ENCODE assay signal across 22 cellular contexts in the genomic region with DNA sequence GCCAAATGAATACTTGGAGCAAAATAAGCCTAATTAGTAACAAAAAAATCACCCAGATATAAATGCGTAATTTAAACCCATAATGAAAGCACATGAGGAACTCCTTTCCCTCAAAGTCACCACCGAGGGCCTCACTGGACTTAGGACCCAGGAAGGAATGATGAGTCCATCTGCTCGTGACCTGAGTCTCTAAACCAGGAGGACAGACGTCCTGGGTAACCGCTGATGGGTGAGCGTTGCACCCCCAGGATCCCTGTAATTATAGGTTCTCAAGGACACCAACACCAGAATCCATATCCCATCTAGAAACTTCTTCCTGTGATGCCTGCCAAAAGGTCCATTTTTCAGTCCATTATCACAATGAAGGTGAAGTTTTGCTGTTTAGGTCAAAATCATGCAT.
DNase-seq lines count a peak whose midpoint lies in the region; ATAC-seq and TF ChIP-seq lines count a peak whose summit lies in the region.
"Had no signal": no experiment of that assay in that cellular context is flagged by ENCODE, and none has a peak within 500 bp of the region (broad histone marks: within the 10 kb centered on the region; RNA-seq: fewer than 3 reads in every experiment).

No MANE protein-coding gene starts in this region.

- H3K27me3 Mint-ChIP-seq in activated CD4-positive, alpha-beta T cell treated with anti-CD3 and anti-CD28 coated beads for 36 hours: no peaks in the 10 kb centered on the region
- no peaks in the 10 kb centered on the region for H3K27me3 Mint-ChIP-seq in activated CD4-positive, alpha-beta T cell treated with anti-CD3 and anti-CD28 coated beads, Interleukin-2, amount 10 ng/mL, durations not matched to agents 24 days and 14 days
- no peaks in the 10 kb centered on the region for H3K27me3 Mint-ChIP-seq in endodermal cell (ENCODE audit: insufficient read depth)
- H3K27me3 Mint-ChIP-seq: B cell had no signal

- CTCF ChIA-PET in activated CD4-positive, alpha-beta T cell treated with anti-CD3 and anti-CD28 coated beads for 36 hours (lab: Charles Lee): no interaction called here

- WGBS in endodermal cell (ENCODE audit: insufficient coverage in 1 of 2, insufficient read length in 1 of 2), 2 experiments: 89 to 95% methylated on average over 2 to 6 of the region's 6 CpGs
- 69 to 80% (median 75%) methylated on average over 6 of the region's 6 CpGs for WGBS in heart left ventricle, 4 donors

- H3K9me3 ChIP-seq in Peyer's patch: no peaks in the 10 kb centered on the region
- no peaks in the 10 kb centered on the region for H3K9me3 ChIP-seq in endodermal cell (ENCODE audit: control insufficient read depth, low read length)
- H3K9me3 ChIP-seq in heart left ventricle: no peaks in the 10 kb centered on the region
- H3K9me3 ChIP-seq: heart right ventricle, upper lobe of left lung had no signal

- no peak overlapping the region for H3K4me3 ChIP-seq in Peyer's patch
- H3K4me3 ChIP-seq in endodermal cell (ENCODE audit: low read length): no peak overlapping the region
- no peak overlapping the region for H3K4me3 ChIP-seq in heart left ventricle
- H3K4me3 ChIP-seq: heart right ventricle, upper lobe of left lung had no signal

- H3K9ac ChIP-seq in endodermal cell (ENCODE audit: extremely low read depth, low read length, poor library complexity, severe bottlenecking): no peak overlapping the region
- H3K9ac ChIP-seq: parathyroid adenoma had no signal

- DNase-seq in activated CD4-positive, alpha-beta T cell treated with anti-CD3 and anti-CD28 coated beads for 36 hours: no peak
- no peak for DNase-seq in activated CD4-positive, alpha-beta T cell treated with anti-CD3 and anti-CD28 coated beads, Interleukin-2, amount 10 ng/mL, durations not matched to agents 24 days and 14 days
- DNase-seq in Peyer's patch (peak in 2 of 3 donors; percentile 48 to 80), endodermal cell (no peak), posterior vena cava (ENCODE audit: low spot score) (peak; percentile 24), heart left ventricle (no peak), superior temporal gyrus (ENCODE audit: extremely low spot score) (no peak), DMS 273 treated with DMSO at 0.1 percent for 48 hours (lab: John Stamatoyannopoulos, UW) (no peak)
- DNase-seq: activated CD4-positive, CD25-positive, alpha-beta regulatory T cell; activated effector memory CD4-positive, alpha-beta T cell treated with anti-CD3 and anti-CD28 coated beads, Interleukin-2, amount 50 U/mL, for 16 hours; anterior cingulate cortex; heart right ventricle; NCI-H1417; NCI-H2171 treated with DMSO at 0.1 percent for 48 hours; NCI-H774; PC-3; stimulated activated CD4-positive, alpha-beta T cell treated with anti-CD3 and anti-CD28 coated beads, Interleukin-2, amount 100 ng/mL, for 24 hours; stimulated activated naive CD8-positive, alpha-beta T cell treated with anti-CD3 and anti-CD28 coated beads, Interleukin-15, Interleukin-2, amounts not matched to agents 100 U/mL and 50 U/mL, for 24 hours; upper lobe of left lung had no signal

- TF ChIP-seq CTCF in Peyer's patch (IDR thresholded peaks at IDR 0.05): no peak
- TF ChIP-seq CTCF in endodermal cell (conservative IDR thresholded peaks at IDR 0.05): no peak
- no peak for TF ChIP-seq CTCF in heart left ventricle (IDR thresholded peaks at IDR 0.05)

- no peak overlapping the region for H3K4me3 Mint-ChIP-seq in activated CD4-positive, alpha-beta T cell treated with anti-CD3 and anti-CD28 coated beads for 36 hours
- H3K4me3 Mint-ChIP-seq in activated CD4-positive, alpha-beta T cell treated with anti-CD3 and anti-CD28 coated beads, Interleukin-2, amount 10 ng/mL, durations not matched to agents 24 days and 14 days: no peak overlapping the region
- no peak overlapping the region for H3K4me3 Mint-ChIP-seq in endodermal cell
- H3K4me3 Mint-ChIP-seq: B cell had no signal

- intact Hi-C loops in activated CD4-positive, alpha-beta T cell treated with anti-CD3 and anti-CD28 coated beads for 36 hours (cut with DNase I, micrococcal nuclease): loop anchor here in 1 of 2 experiments (1.0 kb wide), 1 partner anchor 17 kb away; no protein-coding TSS in a partner anchor
- intact Hi-C loops in activated CD4-positive, alpha-beta T cell treated with anti-CD3 and anti-CD28 coated beads, Interleukin-2, amount 10 ng/mL, durations not matched to agents 24 days and 14 days (cut with micrococcal nuclease): no loop called here
- intact Hi-C loops in posterior vena cava (cut with DNase I) (loop anchor here in 1 of 2 donors (10.0 kb wide), 1 partner anchor 306 kb away; no protein-coding TSS in a partner anchor), heart left ventricle (cut with DNase I) (loop anchor here in 8 of 10 donors (5.0 to 10.0 kb wide), 7 partner anchors 38 to 306 kb away; partner anchors contain the start of gene SPG7 (in 3 of the 8))

- H3K36me3 ChIP-seq in Peyer's patch (no peaks in the 10 kb centered on the region), endodermal cell (ENCODE audit: control insufficient read depth, insufficient read depth, low read length) (peaks cover 11% of the 10 kb centered on the region), heart left ventricle (peaks cover 0 to 6% (median 0%) of the 10 kb centered on the region in 9 donors)
- H3K36me3 ChIP-seq: upper lobe of left lung had no signal

- no peaks in the 10 kb centered on the region for H3K27me3 ChIP-seq in Peyer's patch
- no peaks in the 10 kb centered on the region for H3K27me3 ChIP-seq in endodermal cell (ENCODE audit: control insufficient read depth, insufficient read depth, low read length, poor library complexity, severe bottlenecking)
- no peaks in the 10 kb centered on the region for H3K27me3 ChIP-seq in heart left ventricle
- H3K27me3 ChIP-seq: heart right ventricle, upper lobe of left lung had no signal

- H3K4me1 ChIP-seq in Peyer's patch: peaks cover 0 to 64% (median 11%) of the 10 kb centered on the region in 4 donors
- peaks cover 11% of the 10 kb centered on the region for H3K4me1 ChIP-seq in endodermal cell (ENCODE audit: control insufficient read depth, insufficient read depth, low read length)
- H3K4me1 ChIP-seq in heart left ventricle: peaks cover 18 to 66% (median 49%) of the 10 kb centered on the region in 12 donors

- H3K9me3 Mint-ChIP-seq in activated CD4-positive, alpha-beta T cell treated with anti-CD3 and anti-CD28 coated beads for 36 hours (ENCODE audit: low read depth): no peaks in the 10 kb centered on the region
- no peaks in the 10 kb centered on the region for H3K9me3 Mint-ChIP-seq in activated CD4-positive, alpha-beta T cell treated with anti-CD3 and anti-CD28 coated beads, Interleukin-2, amount 10 ng/mL, durations not matched to agents 24 days and 14 days
- H3K9me3 Mint-ChIP-seq in endodermal cell: no peaks in the 10 kb centered on the region

- POLR2A ChIA-PET in activated CD4-positive, alpha-beta T cell treated with anti-CD3 and anti-CD28 coated beads for 36 hours (lab: Charles Lee): no interaction called here

- H3K4me1 Mint-ChIP-seq in activated CD4-positive, alpha-beta T cell treated with anti-CD3 and anti-CD28 coated beads for 36 hours: peaks cover 70% of the 10 kb centered on the region
- H3K4me1 Mint-ChIP-seq in activated CD4-positive, alpha-beta T cell treated with anti-CD3 and anti-CD28 coated beads, Interleukin-2, amount 10 ng/mL, durations not matched to agents 24 days and 14 days: peaks cover 38% of the 10 kb centered on the region
- peaks cover 20% of the 10 kb centered on the region for H3K4me1 Mint-ChIP-seq in endodermal cell

- no peak for ATAC-seq in activated CD4-positive, alpha-beta T cell treated with anti-CD3 and anti-CD28 coated beads for 36 hours
- ATAC-seq in heart left ventricle: no peak
- ATAC-seq: heart right ventricle; PC-3; stimulated activated naive CD8-positive, alpha-beta T cell treated with anti-CD3 and anti-CD28 coated beads, Interleukin-15, Interleukin-2, amounts not matched to agents 100 U/mL and 50 U/mL, for 24 hours had no signal

- TF ChIP-seq POLR2A in Peyer's patch (IDR thresholded peaks at IDR 0.05) (no peak), heart left ventricle (IDR thresholded peaks at IDR 0.05) (no peak)

- H3K27ac ChIP-seq in Peyer's patch (peak overlapping the region in 1 of 4 donors; percentile 36), endodermal cell (ENCODE audit: low read depth, low read length) (no peak overlapping the region), heart left ventricle (no peak overlapping the region)
- H3K27ac ChIP-seq: 22Rv1, heart right ventricle, parathyroid adenoma, upper lobe of left lung had no signal

- H3K36me3 Mint-ChIP-seq in activated CD4-positive, alpha-beta T cell treated with anti-CD3 and anti-CD28 coated beads for 36 hours (ENCODE audit: low read depth): peaks cover 12% of the 10 kb centered on the region
- H3K36me3 Mint-ChIP-seq in activated CD4-positive, alpha-beta T cell treated with anti-CD3 and anti-CD28 coated beads, Interleukin-2, amount 10 ng/mL, durations not matched to agents 24 days and 14 days (ENCODE audit: low read depth): peaks cover 11% of the 10 kb centered on the region
- peaks cover 11% of the 10 kb centered on the region for H3K36me3 Mint-ChIP-seq in endodermal cell (ENCODE audit: low read depth)

- peak overlapping the region; percentile 63 for H3K27ac Mint-ChIP-seq in activated CD4-positive, alpha-beta T cell treated with anti-CD3 and anti-CD28 coated beads for 36 hours
- no peak overlapping the region for H3K27ac Mint-ChIP-seq in activated CD4-positive, alpha-beta T cell treated with anti-CD3 and anti-CD28 coated beads, Interleukin-2, amount 10 ng/mL, durations not matched to agents 24 days and 14 days
- H3K27ac Mint-ChIP-seq in endodermal cell: peak overlapping the region; percentile 12
- H3K27ac Mint-ChIP-seq: B cell had no signal

Comparison
In these comparisons a context has a peak if more than half of its experiments do, and no peak if none do; other contexts are left out.
1. DNase-seq: peak in Peyer's patch (2 of 3) and posterior vena cava (single experiment); none in activated CD4-positive, alpha-beta T cell treated with anti-CD3 and anti-CD28 coated beads for 36 hours (single experiment), activated CD4-positive, alpha-beta T cell treated with anti-CD3 and anti-CD28 coated beads, Interleukin-2, amount 10 ng/mL, durations not matched to agents 24 days and 14 days (single experiment), endodermal cell (single experiment), heart left ventricle (0 of 5), superior temporal gyrus (single experiment) and DMS 273 treated with DMSO at 0.1 percent for 48 hours (single experiment).